23 cellular contexts compared by ENCODE assay signal in genomic region chr5:5318426-5319205, GRCh38.
DNase-seq lines count a peak whose midpoint lies in the region; ATAC-seq and TF ChIP-seq lines count a peak whose summit lies in the region.
"Had no signal": no experiment of that assay in that cellular context is flagged by ENCODE, and none has a peak within 500 bp of the region (broad histone marks: within the 10 kb centered on the region; RNA-seq: fewer than 3 reads in every experiment).

No MANE protein-coding gene starts in this region.

- no peak for TF ChIP-seq POLR2A in erythroblast (IDR thresholded peaks at IDR 0.05; ENCODE audit: low read length)

- TF ChIP-seq CTCF in brain (conservative IDR thresholded peaks at IDR 0.05) (no peak), nephron progenitor cell (IDR thresholded peaks at IDR 0.05) (no peak)

- H3K4me1 Mint-ChIP-seq in brain (peaks cover 31% of the 10 kb centered on the region), nephron progenitor cell (peaks cover 57% of the 10 kb centered on the region)

- H3K36me3 Mint-ChIP-seq in brain, result no peaks in the 10 kb centered on the region
- no peaks in the 10 kb centered on the region for H3K36me3 Mint-ChIP-seq in nephron progenitor cell (ENCODE audit: low read depth)

- peak overlapping the region in 3 of 5 experiments; percentile 13 to 82 (median 79) for H3K27ac Mint-ChIP-seq in brain
- peak overlapping the region; percentile 87 for H3K27ac Mint-ChIP-seq in nephron progenitor cell
- H3K27ac Mint-ChIP-seq: activated T-cell treated with anti-CD3 and anti-CD28 coated beads, Interleukin-2, amount 50 U/mL, for 72 hours; T-helper 1 cell treated with Interleukin-12 subunit alpha and Interleukin-12 subunit beta and Interleukin-4 antibody, amounts not matched to agents 30 μg/mL and 1 μg/mL, for 36 hours had no signal

- H3K27me3 Mint-ChIP-seq in brain (peaks cover 7% of the 10 kb centered on the region), nephron progenitor cell (ENCODE audit: low read depth, poor library complexity) (no peaks in the 10 kb centered on the region)

- peaks cover 0 to 3% (median 0%) of the 10 kb centered on the region in 5 experiments for H3K9me3 Mint-ChIP-seq in brain
- H3K9me3 Mint-ChIP-seq in nephron progenitor cell, result peaks cover 4% of the 10 kb centered on the region

- in situ Hi-C loops in G401 (cut with HindIII; ENCODE audit: low sequenced_read_pairs), result no loop called here

- no peak for ATAC-seq in GM19351 (IDR thresholded peaks at IDR 0.05; ENCODE audit: unreplicated experiment)
- ATAC-seq: activated T-cell treated with anti-CD3 and anti-CD28 coated beads, Interleukin-2, amount 50 U/mL, for 72 hours; GM12878 had no signal

- DNase-seq in G401 (ENCODE audit: low spot score), result peak; percentile 71
- peak; percentile 53 for DNase-seq in NCI-H82 treated with DMSO at 0.1 percent for 48 hours (lab: John Stamatoyannopoulos, UW; ENCODE audit: unreplicated experiment)
- DNase-seq in nephron progenitor cell, result no peak
- no peak for DNase-seq in stimulated activated CD4-positive, alpha-beta T cell treated with anti-CD3 and anti-CD28 coated beads, Interleukin-2, amount 100 ng/mL, for 48 hours
- no peak for DNase-seq in erythroblast (lab: John Stamatoyannopoulos, UW)
- no peak for DNase-seq in activated CD4-positive, alpha-beta T cell treated with anti-CD3 and anti-CD28 coated beads for 1 hour
- DNase-seq: activated CD4-positive, alpha-beta T cell treated with anti-CD3 and anti-CD28 coated beads for 4 hours; activated naive CD4-positive, alpha-beta T cell treated with Interleukin-2 at 50 U/mL for 16 hours; activated T-cell treated with anti-CD3 and anti-CD28 coated beads, Interleukin-2, amount 50 U/mL, for 72 hours; amniotic stem cell; COR-L47; head of caudate nucleus; IMR-90; kidney glomerular epithelial cell; NCI-H1417 treated with DMSO at 0.1 percent for 48 hours; NK-92 treated with Interleukin-12 subunit alpha and Interleukin-12 subunit beta, amount 100 ng/mL, for 24 hours; nucleus accumbens; stimulated activated CD4-positive, alpha-beta T cell treated with anti-CD3 and anti-CD28 coated beads, Interleukin-4, amount 100 ng/mL, for 4 hours; stimulated activated naive CD4-positive, alpha-beta T cell had no signal

- H3K4me3 Mint-ChIP-seq in brain (peak overlapping the region in 2 of 5 experiments; percentile 31 to 53), nephron progenitor cell (no peak overlapping the region)
- H3K4me3 Mint-ChIP-seq: activated T-cell treated with anti-CD3 and anti-CD28 coated beads, Interleukin-2, amount 50 U/mL, for 72 hours; T-helper 1 cell treated with Interleukin-12 subunit alpha and Interleukin-12 subunit beta and Interleukin-4 antibody, amounts not matched to agents 30 μg/mL and 1 μg/mL, for 36 hours had no signal

Comparison
In these comparisons a context has a peak if more than half of its experiments do, and no peak if none do; other contexts are left out.
1. DNase-seq: peak in G401 (single experiment) and NCI-H82 treated with DMSO at 0.1 percent for 48 hours (single experiment); none in nephron progenitor cell (single experiment), stimulated activated CD4-positive, alpha-beta T cell treated with anti-CD3 and anti-CD28 coated beads, Interleukin-2, amount 100 ng/mL, for 48 hours (0 of 2), erythroblast (0 of 2) and activated CD4-positive, alpha-beta T cell treated with anti-CD3 and anti-CD28 coated beads for 1 hour (single experiment).